ENCODE assay signal across 17 cellular contexts in the genomic region with DNA sequence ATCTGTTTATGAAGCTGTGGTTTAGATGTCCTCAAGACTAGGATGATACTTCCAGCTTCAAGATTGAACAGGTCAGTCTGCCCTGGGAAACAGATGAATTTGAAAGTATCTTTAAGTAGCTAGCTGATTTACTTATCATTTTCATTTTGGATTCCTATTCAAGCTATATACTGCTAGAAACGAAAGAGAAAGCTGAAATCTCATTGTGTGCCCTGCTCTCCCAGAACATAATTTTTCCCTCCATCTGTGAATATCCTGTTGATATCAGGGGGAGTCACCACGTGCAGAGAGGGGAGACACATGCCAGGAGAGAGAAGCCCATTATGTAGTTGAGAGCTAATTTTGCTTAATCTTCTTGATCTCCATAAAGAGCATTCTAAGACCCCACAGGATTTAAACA.
"Had no signal": no experiment of that assay in that cellular context is flagged by ENCODE, and none has a peak within 500 bp of the region (broad histone marks: within the 10 kb centered on the region; RNA-seq: fewer than 3 reads in every experiment).

No MANE protein-coding gene starts in this region.

- H3K4me1 ChIP-seq: body of pancreas, esophagus muscularis mucosa, pancreas, sigmoid colon had no signal

- H3K27ac ChIP-seq: body of pancreas, coronary artery, esophagus muscularis mucosa, pancreas, sigmoid colon had no signal

- FAIRE-seq: pancreas, urothelium cell line had no signal

- H3K36me3 ChIP-seq: esophagus muscularis mucosa, pancreas, sigmoid colon had no signal

- H3K27me3 ChIP-seq: body of pancreas, esophagus muscularis mucosa, pancreas, sigmoid colon had no signal

- H3K9me3 ChIP-seq: body of pancreas, esophagus muscularis mucosa, pancreas, sigmoid colon had no signal

- DNase-seq: activated CD4-positive, alpha-beta memory T cell treated with anti-CD3 and anti-CD28 coated beads, Interleukin-2, amount 10 ng/mL, durations not matched to agents 7 days and 5 days; activated CD4-positive, alpha-beta T cell treated with anti-CD3 and anti-CD28 coated beads for 36 hours; activated gamma-delta T cell; activated T-cell treated with anti-CD3 and anti-CD28 coated beads, Interleukin-2, amount 50 U/mL, for 72 hours; amygdala; body of pancreas; caudate nucleus; foreskin melanocyte; immature natural killer cell; pancreas; sigmoid colon; stimulated activated CD4-positive, alpha-beta T cell treated with anti-CD3 and anti-CD28 coated beads, Interleukin-12 subunit alpha, Interleukin-12 subunit beta, amount 100 ng/mL, for 4 hours; stimulated activated CD4-positive, alpha-beta T cell treated with anti-CD3 and anti-CD28 coated beads, Interleukin-2, amount 100 ng/mL, for 24 hours; T-helper 1 cell had no signal

- H3K4me3 ChIP-seq: body of pancreas, coronary artery, esophagus muscularis mucosa, pancreas, sigmoid colon had no signal

- ATAC-seq: activated CD4-positive, alpha-beta T cell treated with anti-CD3 and anti-CD28 coated beads for 36 hours; activated T-cell treated with anti-CD3 and anti-CD28 coated beads, Interleukin-2, amount 50 U/mL, for 72 hours; body of pancreas; pancreas had no signal
